ENCODE assay signal across 17 cellular contexts in genomic region chr9:23779220-23779619, GRCh38. TPM values are rescaled to one million over a fixed set of nuclear protein-coding genes. Genes with fewer than 3 reads are reported as not detected.
DNase-seq lines count a peak whose midpoint lies in the region; ATAC-seq, FAIRE-seq and TF ChIP-seq lines count a peak whose summit lies in the region.
"Had no signal": no experiment of that assay in that cellular context is flagged by ENCODE, and none has a peak within 500 bp of the region (broad histone marks: within the 10 kb centered on the region; RNA-seq: fewer than 3 reads in every experiment).

No MANE protein-coding gene starts in this region.

- H3K4me1 Mint-ChIP-seq in effector memory CD8-positive, alpha-beta T cell (ENCODE audit: low read depth in 2 of 2), result no peaks in the 10 kb centered on the region
- H3K4me1 Mint-ChIP-seq: activated naive CD4-positive, alpha-beta T cell treated with anti-CD3 and anti-CD28 coated beads, Interleukin-2, amount 10 ng/mL, durations not matched to agents 7 days and 5 days had no signal

- H2BK120ac ChIP-seq in neuronal stem cell (ENCODE audit: low read depth, low read length), result no peak overlapping the region

- TF ChIP-seq CTCF in VCaP (conservative IDR thresholded peaks at IDR 0.05) (no peak), GM20000 (IDR thresholded peaks at IDR 0.05; ENCODE audit: extremely low read depth, missing control alignments) (no peak)

- H3K27me3 ChIP-seq in neuronal stem cell (ENCODE audit: control insufficient read depth in 3 of 3, insufficient read depth in 3 of 3, low read depth in 1 of 3, low read length in 3 of 3), result no peaks in the 10 kb centered on the region

- no peaks in the 10 kb centered on the region for H3K27me3 Mint-ChIP-seq in effector memory CD8-positive, alpha-beta T cell
- H3K27me3 Mint-ChIP-seq: activated naive CD4-positive, alpha-beta T cell treated with anti-CD3 and anti-CD28 coated beads, Interleukin-2, amount 10 ng/mL, durations not matched to agents 7 days and 5 days had no signal

- no peak overlapping the region for H4K8ac ChIP-seq in neuronal stem cell (ENCODE audit: low read depth, low read length)

- peak overlapping the region; percentile 86 for H3K27ac ChIP-seq in VCaP
- no peak overlapping the region for H3K27ac ChIP-seq in neuronal stem cell (replicated peaks; ENCODE audit: low read length)
- H3K27ac ChIP-seq: lower lobe of right lung had no signal

- H3K4ac ChIP-seq in neuronal stem cell (ENCODE audit: low read length), result no peak overlapping the region

- no peak overlapping the region for H2BK15ac ChIP-seq in neuronal stem cell (ENCODE audit: low read length)

- H3K36me3 ChIP-seq in neuronal stem cell (replicated peaks in 1 of 2; ENCODE audit: control insufficient read depth in 2 of 2, insufficient read depth in 2 of 2, low read length in 2 of 2), result no peaks in the 10 kb centered on the region
- H3K36me3 ChIP-seq: lower lobe of right lung had no signal

- WGBS in neuronal stem cell (ENCODE audit: extremely low coverage in 2 of 2, insufficient read length in 2 of 2, insufficient replicate concordance in 1 of 2), 2 donors, result no CpG with 5 or more reads among the region's 2 CpGs

- DNase-seq in H54 (ENCODE audit: insufficient read length, low spot score) (no peak), iPS-NIHi11 (ENCODE audit: low spot score) (peak; percentile 13), neuronal stem cell (ENCODE audit: low spot score) (peak; percentile 24), GM20000 (ENCODE audit: low spot score) (no peak), globus pallidus (ENCODE audit: low spot score) (no peak), NCI-H510A (lab: John Stamatoyannopoulos, UW) (no peak)
- DNase-seq in effector memory CD8-positive, alpha-beta T cell, result no peak
- DNase-seq: activated CD4-positive, alpha-beta T cell treated with anti-CD3 and anti-CD28 coated beads, Interleukin-2, amount 50 U/mL, for 1 hour; activated naive CD4-positive, alpha-beta T cell treated with anti-CD3 and anti-CD28 coated beads, Interleukin-2, amount 10 ng/mL, durations not matched to agents 7 days and 5 days; effector CD4-positive, alpha-beta T cell; lower lobe of right lung; NCI-H187; NCI-H526 treated with DMSO at 0.1 percent for 48 hours; PC-3; stimulated activated CD4-positive, alpha-beta T cell treated with anti-CD3 and anti-CD28 coated beads, Interleukin-2, amount 100 ng/mL, for 48 hours had no signal

- H3K79me1 ChIP-seq in neuronal stem cell (ENCODE audit: low read depth, low read length), result no peaks in the 10 kb centered on the region

- H3K14ac ChIP-seq in neuronal stem cell (ENCODE audit: low read length), result no peak overlapping the region

- H4K91ac ChIP-seq in neuronal stem cell (ENCODE audit: low read depth, low read length, poor library complexity), result no peak overlapping the region

- no peak overlapping the region for H2AK5ac ChIP-seq in neuronal stem cell (ENCODE audit: low read depth, low read length)

- no peak overlapping the region for H2BK5ac ChIP-seq in neuronal stem cell (ENCODE audit: low read length)

- H3K9ac ChIP-seq in neuronal stem cell (ENCODE audit: low read depth, low read length, poor library complexity), result no peak overlapping the region

- H3K18ac ChIP-seq in neuronal stem cell (ENCODE audit: low read length), result no peak overlapping the region

- H3K27ac Mint-ChIP-seq in effector memory CD8-positive, alpha-beta T cell, result no peak overlapping the region
- H3K27ac Mint-ChIP-seq: activated naive CD4-positive, alpha-beta T cell treated with anti-CD3 and anti-CD28 coated beads, Interleukin-2, amount 10 ng/mL, durations not matched to agents 7 days and 5 days had no signal

- FAIRE-seq in H54 (lab: Jason Lieb, UNC), result peak; percentile 80

- H3K9me3 ChIP-seq in neuronal stem cell (replicated peaks in 1 of 2; ENCODE audit: control insufficient read depth in 2 of 2, insufficient read depth in 1 of 2, low read depth in 1 of 2, low read length in 2 of 2), result peaks cover 0 to 3% of the 10 kb centered on the region in 2 donors
- H3K9me3 ChIP-seq: lower lobe of right lung had no signal

- no peak overlapping the region for H3K4me3 Mint-ChIP-seq in effector memory CD8-positive, alpha-beta T cell
- H3K4me3 Mint-ChIP-seq: activated naive CD4-positive, alpha-beta T cell treated with anti-CD3 and anti-CD28 coated beads, Interleukin-2, amount 10 ng/mL, durations not matched to agents 7 days and 5 days had no signal

- ATAC-seq in effector memory CD8-positive, alpha-beta T cell (replicated peaks), result no peak
- ATAC-seq: lower lobe of right lung, PC-3, sciatic nerve had no signal

- TF ChIP-seq POLR2A in H54 (IDR thresholded peaks at IDR 0.05; ENCODE audit: low read depth, low read length), result no peak

- no peaks in the 10 kb centered on the region for H3K36me3 Mint-ChIP-seq in effector memory CD8-positive, alpha-beta T cell (ENCODE audit: insufficient read depth)
- H3K36me3 Mint-ChIP-seq: activated naive CD4-positive, alpha-beta T cell treated with anti-CD3 and anti-CD28 coated beads, Interleukin-2, amount 10 ng/mL, durations not matched to agents 7 days and 5 days had no signal

- H3K4me1 ChIP-seq in neuronal stem cell (ENCODE audit: control insufficient read depth in 2 of 2, insufficient read depth in 1 of 2, low read depth in 1 of 2, low read length in 2 of 2), result peaks cover 11 to 12% of the 10 kb centered on the region in 2 donors
- H3K4me1 ChIP-seq: lower lobe of right lung had no signal

- no peak overlapping the region for H3K4me2 ChIP-seq in neuronal stem cell (ENCODE audit: insufficient read depth, low read length, poor library complexity, severe bottlenecking)

- H2AFZ ChIP-seq in neuronal stem cell (ENCODE audit: low read length), result peak overlapping the region; percentile 25

- H3K4me3 ChIP-seq in neuronal stem cell (ENCODE audit: low read length in 2 of 2), result no peak overlapping the region
- H3K4me3 ChIP-seq: lower lobe of right lung had no signal

- H2BK12ac ChIP-seq in neuronal stem cell (ENCODE audit: low read length), result no peak overlapping the region

- H3K9me3 Mint-ChIP-seq in effector memory CD8-positive, alpha-beta T cell, result peaks cover 13 to 20% of the 10 kb centered on the region in 2 donors

- no peak overlapping the region for H3K23ac ChIP-seq in neuronal stem cell (ENCODE audit: low read depth, low read length, poor library complexity)

RNA-seq across cellular contexts. Expression of gene ELAVL2, which starts 46.8 kb away (rescaled TPM):
- polyA plus RNA-seq in neuronal stem cell (2013, experiment 1 of 2), result 9.3 TPM
- polyA plus RNA-seq in neuronal stem cell (2013, experiment 2 of 2), result 10.1 TPM

Comparison
In these comparisons a context has a peak if more than half of its experiments do, and no peak if none do; other contexts are left out.
1. DNase-seq: peak in iPS-NIHi11 (single experiment) and neuronal stem cell (single experiment); none in H54 (single experiment), effector memory CD8-positive, alpha-beta T cell (0 of 3), GM20000 (single experiment), globus pallidus (single experiment) and NCI-H510A (single experiment).